8 cellular contexts compared by ENCODE assay signal in genomic region chr11:19241260-19242183, GRCh38. TPM values are rescaled to one million over a fixed set of nuclear protein-coding genes. Genes with fewer than 3 reads are reported as not detected.
A peak's percentile ranks its signal among the peaks of the same experiment; 100 is the strongest.
DNase-seq lines count a peak whose midpoint lies in the region; ATAC-seq, FAIRE-seq and TF ChIP-seq lines count a peak whose summit lies in the region.

No MANE protein-coding gene starts in this region.

- POLR2A ChIA-PET in T-cell (lab: Charles Lee): no interaction called here
- POLR2A ChIA-PET in endothelial cell of umbilical vein (lab: Charles Lee): no interaction called here

- no peak for FAIRE-seq in endothelial cell of umbilical vein (lab: Jason Lieb, UNC)

- H3K79me2 ChIP-seq in DND-41 (ENCODE audit: insufficient read depth, low read length) (peaks cover 36% of the 10 kb centered on the region), endothelial cell of umbilical vein (ENCODE audit: control insufficient read depth, insufficient read depth, low read length) (peaks cover 33% of the 10 kb centered on the region)

- H3K36me3 Mint-ChIP-seq in T-cell (no peaks in the 10 kb centered on the region), nephron (ENCODE audit: low read depth) (no peaks in the 10 kb centered on the region)

- H3K9me3 ChIP-seq in DND-41 (ENCODE audit: insufficient read depth, low read length, severe bottlenecking) (no peaks in the 10 kb centered on the region), endothelial cell of umbilical vein (replicated peaks; ENCODE audit: control insufficient read depth, insufficient read depth, low read length) (no peaks in the 10 kb centered on the region)

- no peaks in the 10 kb centered on the region for H3K9me1 ChIP-seq in endothelial cell of umbilical vein (replicated peaks; ENCODE audit: control insufficient read depth, extremely low read depth, insufficient read depth, low read length)

- peak; percentile 73 for ATAC-seq in DND-41 (ENCODE audit: insufficient read depth, low read depth)
- ATAC-seq in GM19395 (IDR thresholded peaks at IDR 0.05; ENCODE audit: unreplicated experiment): peak; percentile 39
- peak; percentile 26 for ATAC-seq in HG03378 (IDR thresholded peaks at IDR 0.05; ENCODE audit: unreplicated experiment)
- peak; percentile 7 to 38 (median 36) for ATAC-seq in T-cell (replicated peaks in 1 of 4)

- peaks cover 32% of the 10 kb centered on the region for H3K36me3 ChIP-seq in DND-41 (ENCODE audit: insufficient read depth, low read length)
- H3K36me3 ChIP-seq in endothelial cell of umbilical vein (ENCODE audit: control insufficient read depth in 2 of 2, extremely low read depth in 1 of 2, insufficient read depth in 2 of 2, low read length in 2 of 2): peaks cover 0 to 5% of the 10 kb centered on the region in 2 experiments

- H3K9ac ChIP-seq in DND-41 (ENCODE audit: low read depth, low read length) (peak overlapping the region; percentile 99), endothelial cell of umbilical vein (replicated peaks; ENCODE audit: extremely low read depth, insufficient read depth, low read length) (peak overlapping the region; percentile 74)

- H3K4me3 Mint-ChIP-seq in T-cell (peak overlapping the region; percentile 82 to 93 (median 82)), nephron (peak overlapping the region; percentile 85 to 95 (median 88))

- H2AFZ ChIP-seq in DND-41 (ENCODE audit: low read depth, low read length): peak overlapping the region; percentile 90
- peak overlapping the region; percentile 92 for H2AFZ ChIP-seq in endothelial cell of umbilical vein (ENCODE audit: low read depth, low read length)

- CTCF ChIA-PET in T-cell (lab: Charles Lee): no interaction called here
- CTCF ChIA-PET in endothelial cell of umbilical vein (lab: Charles Lee): interaction anchor here (0.8 to 2.3 kb wide), 3 partner anchors 165 to 171 kb away, joined by 3 to 9 read pairs (median 5); no protein-coding TSS in a partner anchor

- dilution Hi-C loops in endothelial cell of umbilical vein (cut with MboI; ENCODE audit: extremely low pct_ligation_motif_present, low sequenced_read_pairs): no loop called here

- H4K20me1 ChIP-seq in DND-41 (ENCODE audit: insufficient read depth, low read length) (no peaks in the 10 kb centered on the region), endothelial cell of umbilical vein (replicated peaks; ENCODE audit: control insufficient read depth, extremely low read depth, insufficient read depth, low read length) (no peaks in the 10 kb centered on the region)

- H3K4me1 Mint-ChIP-seq in T-cell (peaks cover 9 to 20% (median 15%) of the 10 kb centered on the region in 3 donors), nephron (peaks cover 36% of the 10 kb centered on the region)

- no peaks in the 10 kb centered on the region for H3K27me3 ChIP-seq in DND-41 (ENCODE audit: insufficient read depth, low read length, poor library complexity)
- no peaks in the 10 kb centered on the region for H3K27me3 ChIP-seq in endothelial cell of umbilical vein (ENCODE audit: control insufficient read depth in 2 of 2, insufficient read depth in 2 of 2, low read length in 2 of 2)

- H3K4me1 ChIP-seq in DND-41 (ENCODE audit: insufficient read depth, low read length): peaks cover 37% of the 10 kb centered on the region
- H3K4me1 ChIP-seq in endothelial cell of umbilical vein (ENCODE audit: control insufficient read depth, extremely low read depth, insufficient read depth, low read length): peaks cover 22% of the 10 kb centered on the region

- intact Hi-C loops in endothelial cell of umbilical vein (cut with micrococcal nuclease): loop anchor here (1.0 to 5.0 kb wide), 4 partner anchors 8 to 201 kb away; no protein-coding TSS in a partner anchor

- no peak overlapping the region for H3K27ac Mint-ChIP-seq in T-cell
- peak overlapping the region in 2 of 3 experiments; percentile 9 to 18 for H3K27ac Mint-ChIP-seq in nephron

- TSS peak; percentile 29 for BruUV-seq in endothelial cell of umbilical vein (replicated peaks; lab: Mats Ljungman, UMichigan)

- no peak for TF ChIP-seq POLR2A in endothelial cell of umbilical vein (IDR thresholded peaks at IDR 0.05; ENCODE audit: low read depth, low read length)

- H3K9me3 Mint-ChIP-seq in T-cell (no peaks in the 10 kb centered on the region), nephron (no peaks in the 10 kb centered on the region)

- DNase-seq in DND-41 (peak; percentile 82), T-cell (peak in 1 of 34 experiments; percentile 3), endothelial cell of umbilical vein (ENCODE audit: low read depth, low spot score) (peak; percentile 8), substantia nigra (lab: John Stamatoyannopoulos, UW) (no peak), foreskin melanocyte (no peak)

- H3K27ac ChIP-seq in DND-41 (ENCODE audit: low read length) (peak overlapping the region; percentile 94), endothelial cell of umbilical vein (ENCODE audit: insufficient read depth, low read depth, low read length) (peak overlapping the region; percentile 44), substantia nigra (ENCODE audit: low read depth, low read length, poor library complexity, severe bottlenecking) (no peak overlapping the region)

- TF ChIP-seq CTCF in DND-41 (IDR thresholded peaks at IDR 0.05; ENCODE audit: borderline replicate concordance, extremely low read depth, low read length, poor library complexity, severe bottlenecking) (no peak), endothelial cell of umbilical vein (IDR thresholded peaks at IDR 0.05; ENCODE audit: extremely low read depth in 1 of 2, insufficient read depth in 1 of 2, low read depth in 1 of 2, low read length in 2 of 2) (no peak), nephron (IDR thresholded peaks at IDR 0.05; ENCODE audit: unreplicated experiment in 3 of 3) (no peak)

- H3K4me2 ChIP-seq in DND-41 (ENCODE audit: insufficient read depth, low read length) (peak overlapping the region; percentile 84), endothelial cell of umbilical vein (ENCODE audit: insufficient read depth, low read length) (peak overlapping the region; percentile 82)

- peaks cover 31 to 47% of the 10 kb centered on the region in 2 donors for H3K27me3 Mint-ChIP-seq in T-cell
- H3K27me3 Mint-ChIP-seq in nephron (ENCODE audit: low read depth): peaks cover 56% of the 10 kb centered on the region

- H3K4me3 ChIP-seq in DND-41 (ENCODE audit: low read depth in 1 of 2, low read length in 2 of 2): peak overlapping the region; percentile 93 to 99
- peak overlapping the region; percentile 61 to 92 (median 64) for H3K4me3 ChIP-seq in endothelial cell of umbilical vein (replicated peaks in 1 of 3; ENCODE audit: insufficient read depth in 1 of 3, low read depth in 1 of 3, low read length in 3 of 3)

TF ChIP-seq in endothelial cell of umbilical vein, 7 proteins besides CTCF, POLR2A, EP300 and RAD21:
- TF ChIP-seq JUN (IDR thresholded peaks at IDR 0.05; ENCODE audit: borderline replicate concordance, insufficient read depth, insufficient read length, low read depth) (no peak), MAX (IDR thresholded peaks at IDR 0.05; ENCODE audit: insufficient read depth, insufficient read length) (no peak), GATA2 (IDR thresholded peaks at IDR 0.05; ENCODE audit: insufficient read depth, insufficient read length, low read depth, low read length) (no peak), EZH2 (IDR thresholded peaks at IDR 0.05; ENCODE audit: borderline replicate concordance, low read depth, low read length, severe bottlenecking) (no peak), MYC (IDR thresholded peaks at IDR 0.05; ENCODE audit: low read depth, low read length) (no peak), POLR2AphosphoS5 (IDR thresholded peaks at IDR 0.05; ENCODE audit: insufficient read depth, low read depth, low read length) (no peak), FOS (IDR thresholded peaks at IDR 0.05; ENCODE audit: borderline replicate concordance, insufficient read depth, low read length) (no peak)

RNA-seq across cellular contexts. Expression of gene E2F8, which starts 0.8 kb away (rescaled TPM):
- total RNA-seq in T-cell (under 1 TPM; 0.12 to 0.56 (median 0.26) TPM), endothelial cell of umbilical vein (16.5 and 19.1 TPM in 2 replicates)
- 6.0 and 6.5 TPM in 2 replicates for polyA plus RNA-seq in endothelial cell of umbilical vein
- 8.1 and 10.4 TPM in 2 replicates for polyA plus RNA-seq in endothelial cell of umbilical vein (2011; cell fraction: cytosol; rRNA removed)
- 22.6 and 26.5 TPM in 2 replicates for polyA plus RNA-seq in endothelial cell of umbilical vein (2011; cell fraction: nucleus; rRNA removed)
- polyA plus RNA-seq in endothelial cell of umbilical vein (2012): 4.7 and 8.5 TPM in 2 replicates
- 7.0 and 7.6 TPM in 2 replicates for polyA minus RNA-seq in endothelial cell of umbilical vein
- 2.9 TPM for polyA minus RNA-seq in endothelial cell of umbilical vein (2011; cell fraction: cytosol; rRNA and poly(A)+ RNA removed)
- 13.5 and 15.1 TPM in 2 replicates for polyA minus RNA-seq in endothelial cell of umbilical vein (2011; cell fraction: nucleus; rRNA and poly(A)+ RNA removed)

RNA-seq across cellular contexts. Expression of gene CSRP3, which starts 39.7 kb away (rescaled TPM):
- total RNA-seq in T-cell: not detected
- total RNA-seq in endothelial cell of umbilical vein: not detected in 2 replicates
- polyA plus RNA-seq in endothelial cell of umbilical vein: not detected in 2 replicates
- polyA plus RNA-seq in endothelial cell of umbilical vein (2011; cell fraction: cytosol; rRNA removed): not detected in 2 replicates
- polyA plus RNA-seq in endothelial cell of umbilical vein (2011; cell fraction: nucleus; rRNA removed): not detected in 2 replicates
- polyA plus RNA-seq in endothelial cell of umbilical vein (2012): not detected in 2 replicates
- polyA minus RNA-seq in endothelial cell of umbilical vein: not detected in 2 replicates
- not detected for polyA minus RNA-seq in endothelial cell of umbilical vein (2011; cell fraction: cytosol; rRNA and poly(A)+ RNA removed)
- polyA minus RNA-seq in endothelial cell of umbilical vein (2011; cell fraction: nucleus; rRNA and poly(A)+ RNA removed): not detected in 2 replicates

Comparison
In these comparisons a context has a peak if more than half of its experiments do, and no peak if none do; other contexts are left out.
1. DNase-seq: peak in DND-41 (single experiment) and endothelial cell of umbilical vein (single experiment); none in substantia nigra (0 of 49) and foreskin melanocyte (single experiment).
2. H3K27ac Mint-ChIP-seq: peak in nephron (2 of 3); none in T-cell (0 of 2).
3. RNA of gene E2F8, which starts 0.8 kb away (total RNA-seq): 16.5 to 19.1 TPM in endothelial cell of umbilical vein; 0.12 to 0.56 TPM in T-cell; every median in the first group is over 10 times any median in the second.
4. Peak in every context shown above with its lines, with median percentiles within 50 percentile points of each other: ATAC-seq.